ENCODE assay signal across 26 cellular contexts in genomic region chr2:32227492-32227891, GRCh38. TPM values are rescaled to one million over a fixed set of nuclear protein-coding genes. Genes with fewer than 3 reads are reported as not detected.
"Had no signal": no experiment of that assay in that cellular context is flagged by ENCODE, and none has a peak within 500 bp of the region (broad histone marks: within the 10 kb centered on the region; RNA-seq: fewer than 3 reads in every experiment).

No MANE protein-coding gene starts in this region.

- FAIRE-seq: RCC 7860 had no signal

- H3K27ac Mint-ChIP-seq: activated B cell treated with CpG ODN at 0.5 μM for 24 hours; activated CD4-positive, alpha-beta T cell treated with anti-CD3 and anti-CD28 coated beads, Interleukin-2, amount 10 ng/mL, durations not matched to agents 24 days and 14 days; activated CD8-positive, alpha-beta memory T cell treated with anti-CD3 and anti-CD28 coated beads, Interleukin-2, amount 10 ng/mL, durations not matched to agents 7 days and 5 days; activated naive CD4-positive, alpha-beta T cell treated with anti-CD3 and anti-CD28 coated beads, Interleukin-2, amount 50 U/mL, for 24 hours; activated naive CD8-positive, alpha-beta T cell treated with anti-CD3 and anti-CD28 coated beads, Interleukin-2, amount 50 U/mL, for 24 hours; activated T-cell treated with anti-CD3 and anti-CD28 coated beads, Interleukin-2, amount 50 U/mL, for 24 hours; activated T-helper 1 cell treated with anti-CD3 and anti-CD28 coated beads, Interleukin-12 subunit alpha, Interleukin-12 subunit beta, Interleukin-2, Interleukin-4 antibody, amounts not matched to agents 30 ng/mL and 10 ng/mL and 1 ng/mL, durations not matched to agents 14 hours and 24 hours and 36 hours; T-helper 17 cell had no signal

- H3K4me3 Mint-ChIP-seq: activated B cell treated with CpG ODN at 0.5 μM for 24 hours; activated CD4-positive, alpha-beta T cell treated with anti-CD3 and anti-CD28 coated beads, Interleukin-2, amount 10 ng/mL, durations not matched to agents 24 days and 14 days; activated CD8-positive, alpha-beta memory T cell treated with anti-CD3 and anti-CD28 coated beads, Interleukin-2, amount 10 ng/mL, durations not matched to agents 7 days and 5 days; activated naive CD4-positive, alpha-beta T cell treated with anti-CD3 and anti-CD28 coated beads, Interleukin-2, amount 50 U/mL, for 24 hours; activated naive CD8-positive, alpha-beta T cell treated with anti-CD3 and anti-CD28 coated beads, Interleukin-2, amount 50 U/mL, for 24 hours; activated T-cell treated with anti-CD3 and anti-CD28 coated beads, Interleukin-2, amount 50 U/mL, for 24 hours; activated T-helper 1 cell treated with anti-CD3 and anti-CD28 coated beads, Interleukin-12 subunit alpha, Interleukin-12 subunit beta, Interleukin-2, Interleukin-4 antibody, amounts not matched to agents 30 ng/mL and 10 ng/mL and 1 ng/mL, durations not matched to agents 14 hours and 24 hours and 36 hours; T-helper 17 cell had no signal

- H3K9me3 ChIP-seq: breast epithelium, MG63, SJSA1 had no signal

- H3K9me3 Mint-ChIP-seq: activated B cell treated with CpG ODN at 0.5 μM for 24 hours; activated CD4-positive, alpha-beta T cell treated with anti-CD3 and anti-CD28 coated beads, Interleukin-2, amount 10 ng/mL, durations not matched to agents 24 days and 14 days; activated naive CD4-positive, alpha-beta T cell treated with anti-CD3 and anti-CD28 coated beads, Interleukin-2, amount 50 U/mL, for 24 hours; activated naive CD8-positive, alpha-beta T cell treated with anti-CD3 and anti-CD28 coated beads, Interleukin-2, amount 50 U/mL, for 24 hours; activated T-cell treated with anti-CD3 and anti-CD28 coated beads, Interleukin-2, amount 50 U/mL, for 24 hours; activated T-helper 1 cell treated with anti-CD3 and anti-CD28 coated beads, Interleukin-12 subunit alpha, Interleukin-12 subunit beta, Interleukin-2, Interleukin-4 antibody, amounts not matched to agents 30 ng/mL and 10 ng/mL and 1 ng/mL, durations not matched to agents 14 hours and 24 hours and 36 hours had no signal

- H3K4me3 ChIP-seq: breast epithelium, MG63, SJSA1 had no signal

- H3K27me3 ChIP-seq: breast epithelium, MG63, SJSA1 had no signal

- H3K4me1 Mint-ChIP-seq: activated B cell treated with CpG ODN at 0.5 μM for 24 hours; activated CD4-positive, alpha-beta T cell treated with anti-CD3 and anti-CD28 coated beads, Interleukin-2, amount 10 ng/mL, durations not matched to agents 24 days and 14 days; activated CD8-positive, alpha-beta memory T cell treated with anti-CD3 and anti-CD28 coated beads, Interleukin-2, amount 10 ng/mL, durations not matched to agents 7 days and 5 days; activated naive CD4-positive, alpha-beta T cell treated with anti-CD3 and anti-CD28 coated beads, Interleukin-2, amount 50 U/mL, for 24 hours; activated naive CD8-positive, alpha-beta T cell treated with anti-CD3 and anti-CD28 coated beads, Interleukin-2, amount 50 U/mL, for 24 hours had no signal

- ATAC-seq: activated CD8-positive, alpha-beta memory T cell treated with anti-CD3 and anti-CD28 coated beads, Interleukin-2, amount 10 ng/mL, durations not matched to agents 7 days and 5 days; activated naive CD8-positive, alpha-beta T cell treated with anti-CD3 and anti-CD28 coated beads, Interleukin-2, amount 50 U/mL, for 24 hours; PC-3; T-helper 17 cell had no signal

- DNase-seq: activated B cell treated with CpG ODN at 0.5 μM for 24 hours; activated CD4-positive, alpha-beta T cell treated with anti-CD3 and anti-CD28 coated beads for 1 hour; activated CD4-positive, alpha-beta T cell treated with anti-CD3 and anti-CD28 coated beads, Interleukin-2, amount 10 ng/mL, durations not matched to agents 24 days and 14 days; activated CD4-positive, alpha-beta T cell treated with anti-CD3 and anti-CD28 coated beads, Interleukin-2, amount 50 U/mL, for 48 hours; activated CD8-positive, alpha-beta memory T cell treated with anti-CD3 and anti-CD28 coated beads, Interleukin-2, amount 10 ng/mL, durations not matched to agents 7 days and 5 days; activated effector memory CD4-positive, alpha-beta T cell treated with Interleukin-2 at 50 U/mL for 16 hours; activated naive CD4-positive, alpha-beta T cell; activated naive CD8-positive, alpha-beta T cell treated with anti-CD3 and anti-CD28 coated beads, Interleukin-2, amount 50 U/mL, for 24 hours; activated T-cell treated with anti-CD3 and anti-CD28 coated beads, Interleukin-2, amount 50 U/mL, for 24 hours; central memory CD4-positive, alpha-beta T cell; MG63; MV-4-11; NCI-H1092 treated with DMSO at 0.1 percent for 48 hours; NCI-H1436 treated with DMSO at 0.1 percent for 48 hours; NCI-H187; NCI-H2081; NCI-H524; PC-3; SHP77; T-helper 17 cell; T-helper 9 cell had no signal

- H3K4me1 ChIP-seq: breast epithelium, SJSA1 had no signal

- H3K27ac ChIP-seq: breast epithelium, SJSA1 had no signal

- H3K36me3 ChIP-seq: breast epithelium had no signal

- H3K27me3 Mint-ChIP-seq: activated B cell treated with CpG ODN at 0.5 μM for 24 hours; activated CD4-positive, alpha-beta T cell treated with anti-CD3 and anti-CD28 coated beads, Interleukin-2, amount 10 ng/mL, durations not matched to agents 24 days and 14 days; activated CD8-positive, alpha-beta memory T cell treated with anti-CD3 and anti-CD28 coated beads, Interleukin-2, amount 10 ng/mL, durations not matched to agents 7 days and 5 days; activated naive CD4-positive, alpha-beta T cell treated with anti-CD3 and anti-CD28 coated beads, Interleukin-2, amount 50 U/mL, for 24 hours; activated naive CD8-positive, alpha-beta T cell treated with anti-CD3 and anti-CD28 coated beads, Interleukin-2, amount 50 U/mL, for 24 hours; activated T-cell treated with anti-CD3 and anti-CD28 coated beads, Interleukin-2, amount 50 U/mL, for 24 hours; T-helper 17 cell had no signal

RNA-seq across cellular contexts. Expression of gene NLRC4, which starts 37.2 kb away (rescaled TPM):
- total RNA-seq: PC-3, SJSA1 had no signal
